In the genomic region with DNA sequence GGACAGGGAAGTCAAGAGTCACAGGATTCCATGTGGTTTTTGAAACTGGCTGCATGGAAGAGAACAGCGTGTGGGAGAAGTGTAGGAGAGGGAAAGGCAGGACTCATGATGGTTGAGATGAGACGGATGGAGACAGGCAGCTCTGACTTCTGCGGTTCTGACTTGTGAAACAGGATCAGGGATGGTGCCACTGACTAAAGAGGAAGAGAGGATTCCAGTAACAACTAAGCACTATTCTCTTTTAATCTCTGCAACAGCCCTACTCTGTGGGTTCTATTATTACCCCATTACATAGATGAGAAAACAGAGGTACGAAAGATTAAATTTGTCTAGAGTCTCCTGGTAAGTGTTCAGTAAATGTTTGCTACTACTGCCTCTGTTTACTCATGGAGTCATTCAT, we compare ENCODE assay signal across 9 cellular contexts.
DNase-seq lines count a peak whose midpoint lies in the region; ATAC-seq and TF ChIP-seq lines count a peak whose summit lies in the region.
"Had no signal": no experiment of that assay in that cellular context is flagged by ENCODE, and none has a peak within 500 bp of the region (broad histone marks: within the 10 kb centered on the region; RNA-seq: fewer than 3 reads in every experiment).

No MANE protein-coding gene starts in this region.

- H3K36me3 Mint-ChIP-seq in osteocyte (ENCODE audit: unreplicated experiment): peaks cover 37% of the 10 kb centered on the region

- no peak for DNase-seq in osteocyte (ENCODE audit: extremely low spot score, unreplicated experiment)
- no peak for DNase-seq in HPDE6-E6E7 (ENCODE audit: extremely low spot score)
- DNase-seq in stimulated activated CD4-positive, alpha-beta T cell treated with anti-CD3 and anti-CD28 coated beads, Interleukin-1b, Interleukin-23, amount 100 ng/mL, for 48 hours: no peak
- no peak for DNase-seq in HCEC 1CT
- DNase-seq: T1000 had no signal

- TF ChIP-seq CTCF in KMS-11 (conservative IDR thresholded peaks at IDR 0.05; ENCODE audit: low read depth, low read length) (no peak), osteocyte (IDR thresholded peaks at IDR 0.05) (no peak)

- H3K4me3 ChIP-seq in KMS-11 (IDR thresholded peaks at IDR 0.05; ENCODE audit: insufficient read depth, low read depth, low read length): no peak overlapping the region

- H3K27ac ChIP-seq in KMS-11: peak overlapping the region; percentile 47

- peaks cover 66% of the 10 kb centered on the region for H3K4me1 ChIP-seq in KMS-11 (ENCODE audit: low read depth, poor library complexity, severe bottlenecking)

- no peak overlapping the region for H2AFZ ChIP-seq in KMS-11 (ENCODE audit: low read depth)

- peak overlapping the region; percentile 80 for H3K4me2 ChIP-seq in KMS-11

- no peaks in the 10 kb centered on the region for H3K27me3 Mint-ChIP-seq in osteocyte (ENCODE audit: unreplicated experiment)

- H3K4me1 Mint-ChIP-seq in osteocyte (ENCODE audit: unreplicated experiment): peaks cover 77% of the 10 kb centered on the region

- H3K79me2 ChIP-seq in KMS-11 (ENCODE audit: insufficient read depth, low read depth): peaks cover 15% of the 10 kb centered on the region; the same call in 1 of the 2 replicates

- H3K9ac ChIP-seq in KMS-11: no peak overlapping the region

- H3K27ac Mint-ChIP-seq in osteocyte (ENCODE audit: unreplicated experiment): peak overlapping the region; percentile 84

- H3K9me3 Mint-ChIP-seq in osteocyte (ENCODE audit: unreplicated experiment): no peaks in the 10 kb centered on the region

- no peak overlapping the region for H3K4me3 Mint-ChIP-seq in osteocyte (ENCODE audit: unreplicated experiment)

- H3K27me3 ChIP-seq in KMS-11 (ENCODE audit: insufficient read depth, low read depth): no peaks in the 10 kb centered on the region

- peak; percentile 36 for ATAC-seq in GM18858 (IDR thresholded peaks at IDR 0.05; ENCODE audit: unreplicated experiment)
- peak; percentile 58 for ATAC-seq in GM21723 (IDR thresholded peaks at IDR 0.05; ENCODE audit: unreplicated experiment)
- no peak for ATAC-seq in HG03439 (IDR thresholded peaks at IDR 0.05; ENCODE audit: unreplicated experiment)

- H3K36me3 ChIP-seq in KMS-11 (ENCODE audit: insufficient read depth): no peaks in the 10 kb centered on the region

- no peaks in the 10 kb centered on the region for H4K20me1 ChIP-seq in KMS-11 (ENCODE audit: insufficient read depth)
